Comparison of ENCODE assay signal across 1 cellular context in genomic region chr4:174540175-174540574, GRCh38.
TF ChIP-seq lines count a peak whose summit lies in the region.

No MANE protein-coding gene starts in this region.

TF ChIP-seq in SK-N-SH treated with all-trans-retinoic acid at 6 μM for 48 hours, 23 proteins besides CTCF, POLR2A, EP300 and RAD21 (continued from another document):
- no peak for TF ChIP-seq CREB5 (CRISPR knock-in tag; IDR thresholded peaks at IDR 0.05; ENCODE audit: low read depth)
- no peak for TF ChIP-seq BACH2 (CRISPR knock-in tag; IDR thresholded peaks at IDR 0.05; ENCODE audit: borderline replicate concordance)
- TF ChIP-seq RARB (CRISPR knock-in tag; IDR thresholded peaks at IDR 0.05) = no peak
- no peak for TF ChIP-seq ZFP30 (CRISPR knock-in tag; IDR thresholded peaks at IDR 0.05)
- no peak for TF ChIP-seq POU6F1 (CRISPR knock-in tag; IDR thresholded peaks at IDR 0.05; ENCODE audit: borderline replicate concordance, low read depth)
- TF ChIP-seq PATZ1 (CRISPR knock-in tag; IDR thresholded peaks at IDR 0.05; ENCODE audit: borderline replicate concordance) = no peak
- no peak for TF ChIP-seq CSDC2 (CRISPR knock-in tag; IDR thresholded peaks at IDR 0.05)
- TF ChIP-seq ZFP3 (CRISPR knock-in tag; IDR thresholded peaks at IDR 0.05) = no peak
- no peak for TF ChIP-seq ESRRG (CRISPR knock-in tag; IDR thresholded peaks at IDR 0.05)
- no peak for TF ChIP-seq ZNF565 (CRISPR knock-in tag; conservative IDR thresholded peaks at IDR 0.05; ENCODE audit: low read depth)
- TF ChIP-seq TCF4 (CRISPR knock-in tag; IDR thresholded peaks at IDR 0.05; ENCODE audit: borderline replicate concordance) = no peak
- TF ChIP-seq TOX (CRISPR knock-in tag; IDR thresholded peaks at IDR 0.05; ENCODE audit: borderline replicate concordance) = no peak
- no peak for TF ChIP-seq OSR1 (CRISPR knock-in tag; IDR thresholded peaks at IDR 0.05)
- no peak for TF ChIP-seq TSHZ2 (CRISPR knock-in tag; IDR thresholded peaks at IDR 0.05)
